Comparison of ENCODE assay signal across 9 cellular contexts in the genomic region with DNA sequence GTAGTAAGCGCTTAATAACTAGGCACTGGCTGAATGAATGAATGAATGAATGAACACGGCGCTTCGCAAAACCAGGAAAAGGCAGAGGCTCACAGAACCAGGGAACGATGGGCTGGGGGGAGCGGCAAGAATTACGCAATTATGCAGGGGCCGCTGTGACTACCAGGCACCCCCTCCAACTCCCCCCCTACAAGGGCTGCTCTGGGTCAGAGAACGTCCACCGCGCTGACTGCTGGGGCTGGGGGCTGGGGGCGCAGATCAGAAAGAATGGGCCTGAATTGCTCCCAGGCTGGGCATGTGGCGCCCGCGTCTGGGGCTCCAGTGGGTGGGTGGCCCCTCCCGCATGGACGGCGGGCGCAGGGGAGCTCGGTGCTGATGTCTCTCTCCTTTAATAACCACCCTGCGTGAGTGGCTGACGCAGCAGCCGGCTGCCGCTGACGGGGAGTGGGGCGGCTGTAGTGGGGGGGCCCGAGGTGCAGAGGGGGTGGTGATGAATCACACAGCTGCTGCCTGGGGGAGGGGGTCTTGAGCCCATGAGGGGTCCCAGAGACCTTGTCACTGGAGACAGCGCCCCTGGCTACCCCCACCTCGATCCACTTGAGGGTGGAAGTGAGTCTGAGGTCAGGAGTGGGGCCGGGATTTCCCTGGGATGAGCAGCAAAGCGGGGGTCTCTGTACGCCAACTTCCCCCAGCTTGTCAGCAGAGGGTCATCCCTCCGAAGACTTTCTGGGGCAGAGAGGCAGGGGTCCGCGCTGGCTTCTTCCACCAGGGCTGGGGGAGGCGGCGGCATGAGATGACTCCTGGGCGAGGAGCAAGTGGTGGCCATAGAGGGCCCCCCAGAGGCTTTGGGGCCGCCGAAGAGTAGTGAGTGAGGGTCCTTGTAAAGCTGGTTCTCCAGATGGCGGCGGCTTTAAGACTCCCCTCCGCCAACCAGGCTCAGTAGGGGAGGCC. TPM values are rescaled to one million over a fixed set of nuclear protein-coding genes. Genes with fewer than 3 reads are reported as not detected.
DNase-seq lines count a peak whose midpoint lies in the region; ATAC-seq, FAIRE-seq and TF ChIP-seq lines count a peak whose summit lies in the region.
"Had no signal": no experiment of that assay in that cellular context is flagged by ENCODE, and none has a peak within 500 bp of the region (broad histone marks: within the 10 kb centered on the region; RNA-seq: fewer than 3 reads in every experiment).

No MANE protein-coding gene starts in this region.

- H3K9me3 ChIP-seq in left ventricle myocardium inferior (replicated peaks) (no peaks in the 10 kb centered on the region), K562 (replicated peaks; ENCODE audit: control insufficient read depth, insufficient read depth, low read depth, low read length) (no peaks in the 10 kb centered on the region)

- TF ChIP-seq RAD21 in K562 (CRISPR knock-in tag; conservative IDR thresholded peaks at IDR 0.05 in 1 of 2, IDR thresholded peaks at IDR 0.05 in 1 of 2) = no peak

- peaks cover 39% of the 10 kb centered on the region for H3K79me2 ChIP-seq in K562 (ENCODE audit: control insufficient read depth, insufficient read depth, low read length)

- TF ChIP-seq POLR2A in K562 (conservative IDR thresholded peaks at IDR 0.05) = no peak

- TF ChIP-seq CTCF in left ventricle myocardium inferior (IDR thresholded peaks at IDR 0.05; ENCODE audit: borderline replicate concordance) = no peak
- no peak for TF ChIP-seq CTCF in K562 (IDR thresholded peaks at IDR 0.05 in 2 of 3, conservative IDR thresholded peaks at IDR 0.05 in 1 of 3; ENCODE audit: insufficient read depth in 2 of 3, low read depth in 1 of 3, low read length in 3 of 3)
- no peak for TF ChIP-seq CTCF in mesothelial cell of epicardium (IDR thresholded peaks at IDR 0.05; ENCODE audit: unreplicated experiment)

- no peaks in the 10 kb centered on the region for H3K27me3 ChIP-seq in left ventricle myocardium inferior (ENCODE audit: low read depth)
- no peaks in the 10 kb centered on the region for H3K27me3 ChIP-seq in K562 (ENCODE audit: control insufficient read depth in 2 of 2, insufficient read depth in 2 of 2, low read length in 2 of 2)

- peak overlapping the region; percentile 100 for H3K27ac ChIP-seq in left ventricle myocardium inferior (replicated peaks)
- H3K27ac ChIP-seq in K562 (ENCODE audit: extremely low read depth, low read depth, low read length) = peak overlapping the region; percentile 69

- ATAC-seq in Right ventricle myocardium superior (ENCODE audit: poor library complexity) = no peak
- no peak for ATAC-seq in K562
- ATAC-seq in HG02798 (IDR thresholded peaks at IDR 0.05; ENCODE audit: poor library complexity, unreplicated experiment) = no peak
- ATAC-seq in GM19328 (IDR thresholded peaks at IDR 0.05; ENCODE audit: unreplicated experiment) = no peak

- no peak for TF ChIP-seq EP300 in K562 (IDR thresholded peaks at IDR 0.05; ENCODE audit: low read length)

- CTCF ChIA-PET in K562 (lab: Yijun Ruan, JAX; ENCODE audit: low intra/inter-chr PET ratio) = interaction anchor here (1.9 to 3.3 kb wide), 2 partner anchors 19 to 24 kb away, joined by 11 to 51 read pairs; a partner anchor contains a TSS

- no peaks in the 10 kb centered on the region for H3K9me3 Mint-ChIP-seq in mesothelial cell of epicardium

- peaks cover 4% of the 10 kb centered on the region for H3K27me3 Mint-ChIP-seq in mesothelial cell of epicardium (ENCODE audit: low read depth)

- H3K36me3 Mint-ChIP-seq in mesothelial cell of epicardium = peaks cover 10% of the 10 kb centered on the region

- in situ Hi-C loops in K562 (cut with MboI) = no loop called here

- H2AFZ ChIP-seq in K562 (ENCODE audit: low read depth, low read length) = peak overlapping the region; percentile 73

- peaks cover 83% of the 10 kb centered on the region for H3K4me1 ChIP-seq in left ventricle myocardium inferior
- peaks cover 59 to 93% of the 10 kb centered on the region in 2 experiments for H3K4me1 ChIP-seq in K562 (replicated peaks in 1 of 2; ENCODE audit: control insufficient read depth in 2 of 2, insufficient read depth in 2 of 2, low read length in 2 of 2)

- H3K9ac ChIP-seq in K562 (ENCODE audit: insufficient read depth in 1 of 2, low read depth in 2 of 2, low read length in 2 of 2) = peak overlapping the region; percentile 48 to 92

- H3K4me3 Mint-ChIP-seq in mesothelial cell of epicardium = peak overlapping the region; percentile 63

- no TSS peak for BruUV-seq in K562 (replicated peaks; lab: Mats Ljungman, UMichigan)

- DNase-seq in left ventricle myocardium inferior (no peak), Right ventricle myocardium superior (no peak), K562 (ENCODE audit: extremely low read depth in 1 of 4, low spot score in 3 of 4) (peak in 1 of 4 experiments; percentile 55), mesothelial cell of epicardium (ENCODE audit: low spot score in 2 of 2, unreplicated experiment in 2 of 2) (no peak), NCI-H524 treated with DMSO at 0.1 percent for 48 hours (lab: John Stamatoyannopoulos, UW) (no peak), NCI-H526 (lab: John Stamatoyannopoulos, UW) (no peak)

- POLR2A ChIA-PET in K562 (lab: Yijun Ruan, JAX) = interaction anchor here (1.4 to 3.0 kb wide), 3 partner anchors 8 to 25 kb away, joined by 3 to 90 read pairs (median 9); a partner anchor contains a TSS

- 33% methylated on average over 31 of the region's 43 CpGs for WGBS in K562 (ENCODE audit: insufficient coverage, low coverage, missing lambda C conversion rate)

- intact Hi-C loops in left ventricle myocardium inferior (cut with micrococcal nuclease) = no loop called here
- intact Hi-C loops in Right ventricle myocardium superior (cut with DNase I) = loop anchor here (2.0 kb wide), 1 partner anchor 23 kb away; no protein-coding TSS in a partner anchor
- intact Hi-C loops in K562 (cut with micrococcal nuclease) = no loop called here

- peak; percentile 40 for FAIRE-seq in K562 (lab: Jason Lieb, UNC)
- FAIRE-seq: endometrium had no signal

- no peaks in the 10 kb centered on the region for H3K9me1 ChIP-seq in K562 (ENCODE audit: control insufficient read depth, insufficient read depth, low read length)

- H3K4me3 ChIP-seq in left ventricle myocardium inferior (peak overlapping the region; percentile 67), K562 (peak overlapping the region; percentile 59)

- H3K36me3 ChIP-seq in left ventricle myocardium inferior (peaks cover 26% of the 10 kb centered on the region), K562 (ENCODE audit: control insufficient read depth, insufficient read depth, low read length) (peaks cover 30% of the 10 kb centered on the region)

- peaks cover 26% of the 10 kb centered on the region for H4K20me1 ChIP-seq in K562 (replicated peaks; ENCODE audit: control insufficient read depth, insufficient read depth, low read length)

- peak overlapping the region; percentile 83 for H3K4me2 ChIP-seq in K562 (ENCODE audit: insufficient read depth, low read length)

- H3K4me1 Mint-ChIP-seq in mesothelial cell of epicardium = peaks cover 65% of the 10 kb centered on the region

- peak overlapping the region; percentile 50 for H3K27ac Mint-ChIP-seq in mesothelial cell of epicardium

RNA-seq across cellular contexts. Expression of a gene that starts 1.4 kb away (rescaled TPM):
- total RNA-seq in left ventricle myocardium inferior (229 TPM), Right ventricle myocardium superior (219 TPM), K562 (2014; rRNA removed) (168 and 249 TPM in 2 replicates), K562 (2014; rRNA removed; fragmentation: Illumina TruSeq; extraction: Trizol) (189 and 200 TPM in 2 replicates), K562 (2015; rRNA removed; fragmentation: Illumina TruSeq; extraction: Trizol) (176 and 206 TPM in 2 replicates), K562 (2021) (181 and 222 TPM in 2 replicates), mesothelial cell of epicardium (659 to 674 TPM (median 670 TPM) in 3 replicates)
- 283 and 504 TPM in 2 replicates for total RNA-seq in K562 (2011; cell fraction: chromatin; rRNA removed; ENCODE audit: low replicate concordance)
- total RNA-seq in K562 (2011; cell fraction: nucleolus; rRNA removed) = 457 and 483 TPM in 2 replicates
- 431 and 450 TPM in 2 replicates for total RNA-seq in K562 (2011; cell fraction: nucleoplasm; rRNA removed)
- polyA plus RNA-seq in K562 (2011; rRNA removed) (124 and 166 TPM in 2 replicates), K562 (2014; fragmentation: Illumina TruSeq; extraction: Trizol) (222 and 345 TPM in 2 replicates), K562 (2014; fragmentation: Nextera tagmentation; extraction: Ambion mirVana) (10 to 100 TPM; 20.5 to 21.4 TPM), K562 (2014; rRNA removed) (306 and 327 TPM in 2 replicates)
- 92.3 and 201 TPM in 2 replicates for polyA plus RNA-seq in K562 (2011; cell fraction: cytosol; rRNA removed)
- polyA plus RNA-seq in K562 (2011; cell fraction: nucleus; rRNA removed) = 882 and 1,025 TPM in 2 replicates
- 288 and 291 TPM in 2 replicates for polyA plus RNA-seq in K562 (2012)
- 46.9 and 50.4 TPM in 2 replicates for polyA minus RNA-seq in K562 (2011; rRNA and poly(A)+ RNA removed)
- 50.4 and 50.8 TPM in 2 replicates for polyA minus RNA-seq in K562 (2011; cell fraction: cytosol; rRNA and poly(A)+ RNA removed)
- polyA minus RNA-seq in K562 (2011; cell fraction: nucleus; rRNA and poly(A)+ RNA removed) = 117 and 135 TPM in 2 replicates

RNA-seq across cellular contexts. Expression of a gene that starts 7.6 kb away (rescaled TPM):
- total RNA-seq in left ventricle myocardium inferior (12.4 TPM), Right ventricle myocardium superior (12.4 TPM), K562 (2014; rRNA removed) (72.2 and 108 TPM in 2 replicates), K562 (2014; rRNA removed; fragmentation: Illumina TruSeq; extraction: Trizol) (1.3 and 2.8 TPM in 2 replicates), K562 (2015; rRNA removed; fragmentation: Illumina TruSeq; extraction: Trizol) (40.3 and 42.6 TPM in 2 replicates), K562 (2021) (81.9 and 85.0 TPM in 2 replicates), mesothelial cell of epicardium (24.4 to 25.8 TPM (median 25.5 TPM) in 3 replicates)
- 6.3 and 26.6 TPM in 2 replicates for total RNA-seq in K562 (2011; cell fraction: chromatin; rRNA removed; ENCODE audit: low replicate concordance)
- 40.9 and 47.0 TPM in 2 replicates for total RNA-seq in K562 (2011; cell fraction: nucleolus; rRNA removed)
- 20.7 and 26.9 TPM in 2 replicates for total RNA-seq in K562 (2011; cell fraction: nucleoplasm; rRNA removed)
- polyA plus RNA-seq in K562 (2011; rRNA removed) (20.3 and 30.4 TPM in 2 replicates), K562 (2014; fragmentation: Illumina TruSeq; extraction: Trizol) (11.7 and 56.4 TPM in 2 replicates), K562 (2014; fragmentation: Nextera tagmentation; extraction: Ambion mirVana) (1 to 10 TPM in 1 of 2 experiments, under 1 TPM in 1; 0.66 to 2.7 TPM), K562 (2014; rRNA removed) (89.6 and 119 TPM in 2 replicates)
- 58.0 and 177 TPM in 2 replicates for polyA plus RNA-seq in K562 (2011; cell fraction: cytosol; rRNA removed)
- 28.1 and 53.8 TPM in 2 replicates for polyA plus RNA-seq in K562 (2011; cell fraction: nucleus; rRNA removed)
- 65.9 and 75.4 TPM in 2 replicates for polyA plus RNA-seq in K562 (2012)
- polyA minus RNA-seq in K562 (2011; rRNA and poly(A)+ RNA removed) = 4.8 and 6.1 TPM in 2 replicates
- polyA minus RNA-seq in K562 (2011; cell fraction: cytosol; rRNA and poly(A)+ RNA removed) = 19.6 and 23.7 TPM in 2 replicates
- 12.0 and 12.8 TPM in 2 replicates for polyA minus RNA-seq in K562 (2011; cell fraction: nucleus; rRNA and poly(A)+ RNA removed)

RNA-seq across cellular contexts. Expression of a gene that starts 18.0 kb away (rescaled TPM):
- total RNA-seq in left ventricle myocardium inferior (not detected), Right ventricle myocardium superior (not detected), K562 (2014; rRNA removed) (0.16 TPM in 1 of 2 replicates, not detected in the other), K562 (2014; rRNA removed; fragmentation: Illumina TruSeq; extraction: Trizol) (not detected in 2 replicates), K562 (2015; rRNA removed; fragmentation: Illumina TruSeq; extraction: Trizol) (not detected in 2 replicates), K562 (2021) (0.38 and 0.44 TPM in 2 replicates), mesothelial cell of epicardium (13.1 to 15.0 TPM (median 14.0 TPM) in 3 replicates)
- total RNA-seq in K562 (2011; cell fraction: chromatin; rRNA removed; ENCODE audit: low replicate concordance) = not detected in 2 replicates
- not detected in 2 replicates for total RNA-seq in K562 (2011; cell fraction: nucleolus; rRNA removed)
- not detected in 2 replicates for total RNA-seq in K562 (2011; cell fraction: nucleoplasm; rRNA removed)
- polyA plus RNA-seq in K562 (2011; rRNA removed) (0.11 and 0.27 TPM in 2 replicates), K562 (2014; fragmentation: Illumina TruSeq; extraction: Trizol) (not detected in 2 replicates), K562 (2014; fragmentation: Nextera tagmentation; extraction: Ambion mirVana) (not detected), K562 (2014; rRNA removed) (0.12 and 0.15 TPM in 2 replicates)
- 0.34 and 0.88 TPM in 2 replicates for polyA plus RNA-seq in K562 (2011; cell fraction: cytosol; rRNA removed)
- polyA plus RNA-seq in K562 (2011; cell fraction: nucleus; rRNA removed) = 0.24 and 0.25 TPM in 2 replicates
- not detected in 2 replicates for polyA plus RNA-seq in K562 (2012)
- not detected in 2 replicates for polyA minus RNA-seq in K562 (2011; rRNA and poly(A)+ RNA removed)
- not detected in 2 replicates for polyA minus RNA-seq in K562 (2011; cell fraction: cytosol; rRNA and poly(A)+ RNA removed)
- not detected in 2 replicates for polyA minus RNA-seq in K562 (2011; cell fraction: nucleus; rRNA and poly(A)+ RNA removed)

RNA-seq across cellular contexts. Expression of a gene that starts 19.3 kb away (rescaled TPM):
- total RNA-seq in left ventricle myocardium inferior (60.5 TPM), Right ventricle myocardium superior (54.1 TPM), K562 (2014; rRNA removed) (13.5 and 20.8 TPM in 2 replicates), K562 (2014; rRNA removed; fragmentation: Illumina TruSeq; extraction: Trizol) (3.9 and 4.8 TPM in 2 replicates), K562 (2015; rRNA removed; fragmentation: Illumina TruSeq; extraction: Trizol) (10.1 and 11.0 TPM in 2 replicates), K562 (2021) (120 and 121 TPM in 2 replicates), mesothelial cell of epicardium (168 to 177 TPM (median 172 TPM) in 3 replicates)
- total RNA-seq in K562 (2011; cell fraction: chromatin; rRNA removed; ENCODE audit: low replicate concordance) = 30.7 and 106 TPM in 2 replicates
- 81.7 and 90.7 TPM in 2 replicates for total RNA-seq in K562 (2011; cell fraction: nucleolus; rRNA removed)
- 55.1 and 88.1 TPM in 2 replicates for total RNA-seq in K562 (2011; cell fraction: nucleoplasm; rRNA removed)
- polyA plus RNA-seq in K562 (2011; rRNA removed) (7.0 and 10.2 TPM in 2 replicates), K562 (2014; fragmentation: Illumina TruSeq; extraction: Trizol) (20.5 and 38.3 TPM in 2 replicates), K562 (2014; fragmentation: Nextera tagmentation; extraction: Ambion mirVana) (1 to 10 TPM in 1 of 2 experiments, under 1 TPM in 1; 0.17 to 1.5 TPM), K562 (2014; rRNA removed) (41.3 and 44.6 TPM in 2 replicates)
- polyA plus RNA-seq in K562 (2011; cell fraction: cytosol; rRNA removed) = 14.0 and 26.8 TPM in 2 replicates
- polyA plus RNA-seq in K562 (2011; cell fraction: nucleus; rRNA removed) = 44.8 and 87.0 TPM in 2 replicates
- polyA plus RNA-seq in K562 (2012) = 29.5 and 39.8 TPM in 2 replicates
- 2.7 and 3.0 TPM in 2 replicates for polyA minus RNA-seq in K562 (2011; rRNA and poly(A)+ RNA removed)
- 29.9 and 43.2 TPM in 2 replicates for polyA minus RNA-seq in K562 (2011; cell fraction: cytosol; rRNA and poly(A)+ RNA removed)
- 28.0 and 34.2 TPM in 2 replicates for polyA minus RNA-seq in K562 (2011; cell fraction: nucleus; rRNA and poly(A)+ RNA removed)

RNA-seq across cellular contexts. Expression of a gene that starts 26.2 kb away (rescaled TPM):
- 501 TPM for total RNA-seq in left ventricle myocardium inferior
- 692 TPM for total RNA-seq in Right ventricle myocardium superior
- 42.1 and 110 TPM in 2 replicates for total RNA-seq in K562 (2011; cell fraction: chromatin; rRNA removed; ENCODE audit: low replicate concordance)
- 116 and 129 TPM in 2 replicates for total RNA-seq in K562 (2011; cell fraction: nucleolus; rRNA removed)
- total RNA-seq in K562 (2011; cell fraction: nucleoplasm; rRNA removed) = 74.0 and 85.6 TPM in 2 replicates
- total RNA-seq in K562 (2014; rRNA removed) = 135 and 145 TPM in 2 replicates
- 3.9 and 4.6 TPM in 2 replicates for total RNA-seq in K562 (2014; rRNA removed; fragmentation: Illumina TruSeq; extraction: Trizol)
- total RNA-seq in K562 (2015; rRNA removed; fragmentation: Illumina TruSeq; extraction: Trizol) = 65.2 and 73.0 TPM in 2 replicates
- total RNA-seq in K562 (2021) = 409 and 434 TPM in 2 replicates
- 36.8 and 58.7 TPM in 2 replicates for polyA plus RNA-seq in K562 (2011; rRNA removed)
- 119 and 471 TPM in 2 replicates for polyA plus RNA-seq in K562 (2011; cell fraction: cytosol; rRNA removed)
- 90.5 and 137 TPM in 2 replicates for polyA plus RNA-seq in K562 (2011; cell fraction: nucleus; rRNA removed)
- 278 and 318 TPM in 2 replicates for polyA plus RNA-seq in K562 (2012)
- polyA plus RNA-seq in K562 (2014; fragmentation: Illumina TruSeq; extraction: Trizol) = 18.7 and 106 TPM in 2 replicates
- polyA plus RNA-seq in K562 (2014; fragmentation: Nextera tagmentation; extraction: Ambion mirVana) = 10 to 100 TPM in 1 of 2 experiments, 1 to 10 TPM in 1; 9.7 to 23.3 TPM
- 233 and 236 TPM in 2 replicates for polyA plus RNA-seq in K562 (2014; rRNA removed)
- polyA minus RNA-seq in K562 (2011; rRNA and poly(A)+ RNA removed) = 16.5 and 29.9 TPM in 2 replicates
- 115 and 175 TPM in 2 replicates for polyA minus RNA-seq in K562 (2011; cell fraction: cytosol; rRNA and poly(A)+ RNA removed)
- 28.8 and 35.8 TPM in 2 replicates for polyA minus RNA-seq in K562 (2011; cell fraction: nucleus; rRNA and poly(A)+ RNA removed)
- total RNA-seq in mesothelial cell of epicardium = 105 to 115 TPM (median 108 TPM) in 3 replicates
